ENCODE assay signal across 20 cellular contexts in the genomic region with DNA sequence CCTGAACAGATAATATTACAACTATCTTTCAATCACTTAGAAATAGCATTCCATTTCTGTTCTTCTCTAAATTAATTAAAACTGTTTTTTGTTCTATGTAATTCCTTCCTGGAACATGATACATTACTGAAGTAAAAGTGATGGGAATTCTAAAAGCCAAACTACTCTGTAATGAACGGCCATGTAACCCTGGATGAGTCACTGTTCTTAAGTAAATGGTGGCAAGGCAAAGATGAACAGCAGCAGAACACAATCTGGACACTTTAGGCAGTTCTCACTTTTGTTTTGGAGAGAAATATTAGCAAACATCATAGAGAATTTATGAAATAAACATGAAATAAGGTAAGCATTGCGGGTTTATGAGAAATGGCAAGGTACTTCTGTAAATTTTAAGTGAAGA. TPM values are rescaled to one million over a fixed set of nuclear protein-coding genes. Genes with fewer than 3 reads are reported as not detected.
A peak's percentile ranks its signal among the peaks of the same experiment; 100 is the strongest.
DNase-seq lines count a peak whose midpoint lies in the region; FAIRE-seq and TF ChIP-seq lines count a peak whose summit lies in the region.
"Had no signal": no experiment of that assay in that cellular context is flagged by ENCODE, and none has a peak within 500 bp of the region (broad histone marks: within the 10 kb centered on the region; RNA-seq: fewer than 3 reads in every experiment).

No MANE protein-coding gene starts in this region.

- 52 to 59% methylated on average over 2 of the region's 2 CpGs for WGBS in GM23248 (ENCODE audit: low coverage in 1 of 2, low lambda C conversion rate in 2 of 2, missing lambda C conversion rate in 2 of 2), 2 experiments
- 74% methylated on average over 2 of the region's 2 CpGs for WGBS in esophagus muscularis mucosa

- in situ Hi-C loops in GM23248 (cut with MboI) = no loop called here

- 0 out of 2 replicates have a peak, but pooled peaks cover 9% of the 10 kb centered on the region for H3K4me1 ChIP-seq in GM23248 (ENCODE audit: insufficient read depth)
- no peaks in the 10 kb centered on the region for H3K4me1 ChIP-seq in esophagus muscularis mucosa
- H3K4me1 ChIP-seq: BE2C, esophagus squamous epithelium, prostate gland, vagina had no signal

- H3F3A ChIP-seq in GM23248 (ENCODE audit: insufficient read depth) = no peaks in the 10 kb centered on the region

- H3K4me3 ChIP-seq in AG10803 (ENCODE audit: low read length) (no peak overlapping the region), GM23248 (no peak overlapping the region), foreskin fibroblast (ENCODE audit: low read depth in 1 of 2, low read length in 2 of 2) (no peak overlapping the region), esophagus muscularis mucosa (no peak overlapping the region)
- H3K4me3 ChIP-seq: esophagus squamous epithelium, prostate gland, SK-N-MC, vagina had no signal

- H3K9me2 ChIP-seq in GM23248 (ENCODE audit: insufficient read depth) = no peaks in the 10 kb centered on the region

- H3K36me3 ChIP-seq in GM23248 (ENCODE audit: low read depth) = no peaks in the 10 kb centered on the region
- no peaks in the 10 kb centered on the region for H3K36me3 ChIP-seq in esophagus muscularis mucosa
- H3K36me3 ChIP-seq: BE2C, prostate gland, vagina had no signal

- no peaks in the 10 kb centered on the region for H3K9me3 ChIP-seq in GM23248 (ENCODE audit: low read depth)
- H3K9me3 ChIP-seq in esophagus muscularis mucosa = peaks cover 0 to 20% (median 0%) of the 10 kb centered on the region in 4 donors
- H3K9me3 ChIP-seq: BE2C, prostate gland, vagina had no signal

- TF ChIP-seq EP300 in esophagus muscularis mucosa (IDR thresholded peaks at IDR 0.05) = no peak

- no peak for FAIRE-seq in H54 (lab: Jason Lieb, UNC)

- TF ChIP-seq CTCF in AG10803 (conservative IDR thresholded peaks at IDR 0.05; ENCODE audit: low read length) = no peak
- TF ChIP-seq CTCF in foreskin fibroblast (IDR thresholded peaks at IDR 0.05; ENCODE audit: low read depth, low read length) = no peak
- TF ChIP-seq CTCF in esophagus muscularis mucosa (IDR thresholded peaks at IDR 0.05) = no peak

- H3K79me2 ChIP-seq in GM23248 (ENCODE audit: insufficient read depth) = no peaks in the 10 kb centered on the region

- H2AFZ ChIP-seq in GM23248 = no peak overlapping the region

- H3K27ac ChIP-seq in GM23248 (peak overlapping the region; percentile 60), esophagus muscularis mucosa (replicated peaks in 1 of 4) (no peak overlapping the region)
- H3K27ac ChIP-seq: prostate gland, SK-N-MC, vagina had no signal

- intact Hi-C loops in esophagus muscularis mucosa (cut with DNase I) = no loop called here

- no peak overlapping the region for H3K9ac ChIP-seq in GM23248

- H3K27me3 ChIP-seq in GM23248 (replicated peaks; ENCODE audit: insufficient read depth) = no peaks in the 10 kb centered on the region
- H3K27me3 ChIP-seq in esophagus muscularis mucosa = no peaks in the 10 kb centered on the region
- H3K27me3 ChIP-seq: BE2C, esophagus squamous epithelium, vagina had no signal

- no peaks in the 10 kb centered on the region for H4K20me1 ChIP-seq in GM23248 (ENCODE audit: insufficient read depth)

- DNase-seq in AG10803 (ENCODE audit: low read depth) (peak; percentile 21), GM23248 (peak; percentile 50), amniotic epithelial cell (ENCODE audit: low read depth) (peak; percentile 49), foreskin fibroblast (peak; percentile 34 to 56), activated gamma-delta T cell treated with Interleukin-2 at 50 U/mL for 16 hours (no peak), esophagus muscularis mucosa (ENCODE audit: extremely low spot score) (no peak), H54 (ENCODE audit: insufficient read length, low spot score) (no peak), ecto neural progenitor cell (ENCODE audit: low spot score) (no peak)
- DNase-seq: activated CD4-positive, alpha-beta T cell treated with anti-CD3 and anti-CD28 coated beads, Interleukin-2, amount 50 U/mL, for 4 hours; anterior cingulate cortex; BE2C; esophagus squamous epithelium; H7; NCI-H2029; NCI-H510A treated with DMSO at 0.1 percent for 48 hours had no signal

- TF ChIP-seq POLR2A in esophagus muscularis mucosa (IDR thresholded peaks at IDR 0.05; ENCODE audit: low read depth) (no peak), H54 (IDR thresholded peaks at IDR 0.05; ENCODE audit: low read depth, low read length) (no peak)

- H3K4me2 ChIP-seq in GM23248 (ENCODE audit: unreplicated experiment) = no peak overlapping the region

RNA-seq across cellular contexts. Expression of gene GPR82, which starts 1.2 kb away (rescaled TPM):
- total RNA-seq in GM23248 (2014; rRNA removed; shearing (Covaris generic)) = not detected in 2 replicates
- polyA plus RNA-seq in GM23248 (2016; fragmentation: Nextera tagmentation; extraction: Ambion mirVana) = 0.13 TPM in 1 of 2 replicates, not detected in the other
- under 1 TPM in 3 of 4 donors, not detected in 1; 0.13 to 0.42 (median 0.34) TPM for total RNA-seq in esophagus muscularis mucosa
- total RNA-seq: dermis microvascular lymphatic vessel endothelial cell, H7, myocyte, vagina had no signal

RNA-seq across cellular contexts. Expression of gene GPR34, which starts 34.0 kb away (rescaled TPM):
- total RNA-seq in GM23248 (2014; rRNA removed; shearing (Covaris generic)) = not detected in 2 replicates
- polyA plus RNA-seq in GM23248 (2016; fragmentation: Nextera tagmentation; extraction: Ambion mirVana) = 0.09 TPM in 1 of 2 replicates, not detected in the other
- 10 to 100 TPM in 1 of 4 donors, 1 to 10 TPM in 3; 3.7 to 14.7 (median 7.6) TPM for total RNA-seq in esophagus muscularis mucosa
- total RNA-seq: dermis microvascular lymphatic vessel endothelial cell, H7 had no signal

Comparison
In these comparisons a context has a peak if more than half of its experiments do, and no peak if none do; other contexts are left out.
1. DNase-seq: peak in AG10803 (single experiment), GM23248 (single experiment), amniotic epithelial cell (single experiment) and foreskin fibroblast (2 of 2); none in activated gamma-delta T cell treated with Interleukin-2 at 50 U/mL for 16 hours (single experiment), esophagus muscularis mucosa (single experiment), H54 (single experiment) and ecto neural progenitor cell (single experiment).